11 cellular contexts compared by ENCODE assay signal in genomic region chr20:22385602-22386299, GRCh38.
DNase-seq lines count a peak whose midpoint lies in the region; FAIRE-seq and TF ChIP-seq lines count a peak whose summit lies in the region.
"Had no signal": no experiment of that assay in that cellular context is flagged by ENCODE, and none has a peak within 500 bp of the region (broad histone marks: within the 10 kb centered on the region; RNA-seq: fewer than 3 reads in every experiment).

No MANE protein-coding gene starts in this region.

- H3K4me3 ChIP-seq in Loucy (ENCODE audit: low read length, poor library complexity, severe bottlenecking), result no peak overlapping the region
- no peak overlapping the region for H3K4me3 ChIP-seq in keratinocyte (ENCODE audit: control insufficient read depth in 2 of 3, extremely low read depth in 1 of 3, insufficient read depth in 2 of 3, low read depth in 1 of 3, low read length in 3 of 3)

- H3K9me1 ChIP-seq in keratinocyte (ENCODE audit: control insufficient read depth, extremely low read depth, insufficient read depth, low read length), result no peaks in the 10 kb centered on the region

- H3K79me2 ChIP-seq in Loucy (ENCODE audit: insufficient read depth, low read length) (no peaks in the 10 kb centered on the region), keratinocyte (ENCODE audit: control insufficient read depth, insufficient read depth, low read length) (no peaks in the 10 kb centered on the region)

- no peaks in the 10 kb centered on the region for H3K9me3 ChIP-seq in Loucy (ENCODE audit: insufficient read depth, low read depth, low read length)
- H3K9me3 ChIP-seq in keratinocyte (ENCODE audit: control insufficient read depth, low read depth, low read length), result no peaks in the 10 kb centered on the region

- H4K20me1 ChIP-seq in Loucy (ENCODE audit: insufficient read depth, low read length, poor library complexity, severe bottlenecking), result no peaks in the 10 kb centered on the region
- no peaks in the 10 kb centered on the region for H4K20me1 ChIP-seq in keratinocyte (ENCODE audit: control insufficient read depth, extremely low read depth, insufficient read depth, low read length)

- H3K4me2 ChIP-seq in Loucy (ENCODE audit: low read depth, low read length, poor library complexity, severe bottlenecking) (no peak overlapping the region), keratinocyte (ENCODE audit: control insufficient read depth, extremely low read depth, insufficient read depth, low read depth, low read length) (no peak overlapping the region)

- TF ChIP-seq CTCF in Loucy (conservative IDR thresholded peaks at IDR 0.05; ENCODE audit: low read length) (peak; percentile 43), keratinocyte (optimal IDR thresholded peaks at IDR 0.05 in 1 of 3, IDR thresholded peaks at IDR 0.05 in 1 of 3, conservative IDR thresholded peaks at IDR 0.05 in 1 of 3; ENCODE audit: extremely low read depth in 1 of 3, insufficient read depth in 2 of 3, low read length in 3 of 3) (peak; percentile 40 to 72 (median 53))

- no peaks in the 10 kb centered on the region for H3K9me2 ChIP-seq in Loucy (replicated peaks; ENCODE audit: low read depth, low read length)

- FAIRE-seq in keratinocyte (lab: Jason Lieb, UNC), result peak; percentile 87
- FAIRE-seq: colon had no signal

- H3K4me1 ChIP-seq in Loucy (ENCODE audit: insufficient read depth, low read length, poor library complexity, severe bottlenecking), result no peaks in the 10 kb centered on the region
- H3K4me1 ChIP-seq in keratinocyte (ENCODE audit: control insufficient read depth, extremely low read depth, insufficient read depth, low read length), result peaks cover 56% of the 10 kb centered on the region

- dilution Hi-C loops in keratinocyte (cut with MboI; ENCODE audit: extremely low pct_ligation_motif_present, low sequenced_read_pairs), result no loop called here

- no peaks in the 10 kb centered on the region for H3K27me3 ChIP-seq in Loucy (ENCODE audit: insufficient read depth, low read length, poor library complexity, severe bottlenecking)
- H3K27me3 ChIP-seq in keratinocyte (ENCODE audit: control insufficient read depth, extremely low read depth, insufficient read depth, low read length), result no peaks in the 10 kb centered on the region

- H3K36me3 ChIP-seq in Loucy (ENCODE audit: insufficient read depth, low read length) (no peaks in the 10 kb centered on the region), keratinocyte (ENCODE audit: control insufficient read depth in 2 of 2, extremely low read depth in 1 of 2, insufficient read depth in 2 of 2, low read length in 2 of 2) (no peaks in the 10 kb centered on the region)

- DNase-seq in Ammon's horn (ENCODE audit: low spot score), result peak; percentile 40
- peak; percentile 33 for DNase-seq in RPMI7951 (ENCODE audit: low read depth)
- no peak for DNase-seq in keratinocyte (ENCODE audit: low read depth, low spot score)
- no peak for DNase-seq in cerebellar nuclear complex (lab: John Stamatoyannopoulos, UW)
- no peak for DNase-seq in dedifferentiated amniotic fluid mesenchymal stem cell (ENCODE audit: extremely low spot score)
- no peak for DNase-seq in COLO668 (lab: John Stamatoyannopoulos, UW; ENCODE audit: unreplicated experiment)
- no peak for DNase-seq in activated gamma-delta T cell treated with Interleukin-2 at 50 U/mL for 16 hours
- DNase-seq: CD8-positive, alpha-beta memory T cell; hypothalamus had no signal

- no peak overlapping the region for H3K9ac ChIP-seq in Loucy (ENCODE audit: low read depth, low read length, poor library complexity, severe bottlenecking)
- no peak overlapping the region for H3K9ac ChIP-seq in keratinocyte (ENCODE audit: control insufficient read depth, extremely low read depth, insufficient read depth, low read length)

- H3K27ac ChIP-seq in keratinocyte (ENCODE audit: control insufficient read depth, insufficient read depth, low read length), result no peak overlapping the region

- H2AFZ ChIP-seq in Loucy (ENCODE audit: low read length) (no peak overlapping the region), keratinocyte (ENCODE audit: control insufficient read depth, low read length) (no peak overlapping the region)

- H3F3A ChIP-seq in Loucy (ENCODE audit: low read depth), result no peaks in the 10 kb centered on the region

Comparison
In these comparisons a context has a peak if more than half of its experiments do, and no peak if none do; other contexts are left out.
1. DNase-seq: peak in Ammon's horn (single experiment) and RPMI7951 (single experiment); none in keratinocyte (single experiment), cerebellar nuclear complex (0 of 2), dedifferentiated amniotic fluid mesenchymal stem cell (single experiment), COLO668 (single experiment) and activated gamma-delta T cell treated with Interleukin-2 at 50 U/mL for 16 hours (single experiment).